ENCODE assay signal across 27 cellular contexts in the genomic region with DNA sequence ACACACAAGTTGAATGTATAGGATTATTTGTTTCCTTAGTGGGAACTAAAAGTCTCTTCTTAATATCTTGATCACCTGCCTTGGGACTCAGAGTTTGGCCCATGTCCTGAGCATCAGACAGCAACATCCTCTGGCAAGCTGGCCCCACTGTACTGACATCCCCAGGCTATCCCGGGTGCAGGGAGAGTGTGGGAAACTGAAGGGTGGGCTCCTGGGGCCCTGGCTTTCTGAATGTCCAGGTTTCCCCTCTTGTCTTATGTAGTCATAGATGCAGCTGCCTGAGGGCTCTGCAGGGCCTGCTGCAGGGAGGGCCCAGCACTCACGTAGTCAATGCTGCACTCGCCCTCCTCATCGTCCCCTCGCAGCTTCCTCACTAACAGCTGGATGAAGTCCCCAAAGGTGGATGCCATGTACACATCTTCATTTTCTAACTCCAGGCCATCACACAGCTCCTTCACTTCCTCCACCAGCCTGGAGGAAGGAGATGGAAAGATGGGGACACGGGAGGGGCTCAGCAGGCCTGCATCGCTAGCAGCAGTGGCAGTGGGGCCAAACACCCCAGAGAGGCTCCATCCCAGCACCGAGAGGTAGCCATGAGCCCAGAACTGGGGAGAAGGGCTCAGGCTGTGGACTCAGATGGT. TPM values are rescaled to one million over a fixed set of nuclear protein-coding genes. Genes with fewer than 3 reads are reported as not detected.
A peak's percentile ranks its signal among the peaks of the same experiment; 100 is the strongest.
DNase-seq lines count a peak whose midpoint lies in the region; ATAC-seq and TF ChIP-seq lines count a peak whose summit lies in the region.
"Had no signal": no experiment of that assay in that cellular context is flagged by ENCODE, and none has a peak within 500 bp of the region (broad histone marks: within the 10 kb centered on the region; RNA-seq: fewer than 3 reads in every experiment).

No MANE protein-coding gene starts in this region.

- H3K18ac ChIP-seq in trophoblast cell (ENCODE audit: low read length) = no peak overlapping the region

- no peak overlapping the region for H3K4ac ChIP-seq in trophoblast cell (ENCODE audit: low read depth, low read length)

- peaks cover 23% of the 10 kb centered on the region for H3K27me3 Mint-ChIP-seq in endodermal cell (ENCODE audit: insufficient read depth)

- H3K4me2 ChIP-seq in trophoblast cell (ENCODE audit: low read length) = no peak overlapping the region

- H2BK120ac ChIP-seq in trophoblast cell (ENCODE audit: insufficient read depth, low read length, poor library complexity) = no peak overlapping the region

- H3K9ac ChIP-seq in endodermal cell (ENCODE audit: extremely low read depth, low read length, poor library complexity, severe bottlenecking) (no peak overlapping the region), trophoblast cell (ENCODE audit: low read length) (peak overlapping the region; percentile 64)

- no peak overlapping the region for H3K27ac Mint-ChIP-seq in endodermal cell
- H3K27ac Mint-ChIP-seq: CD14-positive monocyte; stimulated activated naive CD8-positive, alpha-beta T cell treated with anti-CD3 and anti-CD28 coated beads, Interleukin-15, amount 100 ng/mL, for 72 hours had no signal

- H3K4me1 Mint-ChIP-seq in endodermal cell = no peaks in the 10 kb centered on the region
- H3K4me1 Mint-ChIP-seq: CD14-positive monocyte; stimulated activated naive CD8-positive, alpha-beta T cell treated with anti-CD3 and anti-CD28 coated beads, Interleukin-15, amount 100 ng/mL, for 72 hours had no signal

- no peak overlapping the region for H4K12ac ChIP-seq in trophoblast cell (ENCODE audit: low read depth, low read length)

- no peak overlapping the region for H3K27ac ChIP-seq in endodermal cell (ENCODE audit: low read depth, low read length)
- H3K27ac ChIP-seq in trophoblast cell (ENCODE audit: low read depth, low read length) = no peak overlapping the region
- no peak overlapping the region for H3K27ac ChIP-seq in upper lobe of right lung
- H3K27ac ChIP-seq: heart left ventricle, HL-60, upper lobe of left lung had no signal

- H3K14ac ChIP-seq in trophoblast cell (ENCODE audit: low read length) = no peak overlapping the region

- H3K9me3 Mint-ChIP-seq in endodermal cell = no peaks in the 10 kb centered on the region
- H3K9me3 Mint-ChIP-seq: stimulated activated naive CD8-positive, alpha-beta T cell treated with anti-CD3 and anti-CD28 coated beads, Interleukin-15, amount 100 ng/mL, for 72 hours had no signal

- peak; percentile 40 for DNase-seq in activated CD8-positive, alpha-beta memory T cell treated with anti-CD3 and anti-CD28 coated beads for 24 hours
- no peak for DNase-seq in activated CD8-positive, alpha-beta memory T cell treated with anti-CD3 and anti-CD28 coated beads, Interleukin-2, amount 50 U/mL, for 4 hours
- DNase-seq in endodermal cell (peak; percentile 17), trophoblast cell (no peak), upper lobe of right lung (peak; percentile 33), DMS53 (lab: John Stamatoyannopoulos, UW) (no peak), DMS 273 treated with DMSO at 0.1 percent for 48 hours (lab: John Stamatoyannopoulos, UW) (no peak)
- DNase-seq: 8988T; activated CD4-positive, alpha-beta T cell treated with anti-CD3 and anti-CD28 coated beads, Interleukin-2, amount 50 U/mL, for 48 hours; activated CD4-positive, CD25-positive, alpha-beta regulatory T cell; activated gamma-delta T cell treated with Interleukin-2 at 50 U/mL for 16 hours; activated T-cell treated with anti-CD3 and anti-CD28 coated beads for 4 hours; GOT3; kidney glomerular epithelial cell; NCI-H1436; NCI-H774; RPMI8226; T-helper 1 cell had no signal

- intact Hi-C loops in upper lobe of right lung (cut with DNase I) = no loop called here

- no peaks in the 10 kb centered on the region for H3K4me1 ChIP-seq in endodermal cell (ENCODE audit: control insufficient read depth, insufficient read depth, low read length)
- H3K4me1 ChIP-seq in trophoblast cell (ENCODE audit: control insufficient read depth in 1 of 2, insufficient read depth in 2 of 2, low read length in 2 of 2) = no peaks in the 10 kb centered on the region
- no peaks in the 10 kb centered on the region for H3K4me1 ChIP-seq in upper lobe of right lung

- H3K79me2 ChIP-seq in trophoblast cell (ENCODE audit: control insufficient read depth, insufficient read depth, low read length, poor library complexity) = no peaks in the 10 kb centered on the region

- no peak overlapping the region for H3K4me3 ChIP-seq in endodermal cell (ENCODE audit: low read length)
- no peak overlapping the region for H3K4me3 ChIP-seq in trophoblast cell (ENCODE audit: low read depth, low read length)
- H3K4me3 ChIP-seq in upper lobe of right lung = no peak overlapping the region
- H3K4me3 ChIP-seq: GM12878, heart left ventricle, upper lobe of left lung had no signal

- H3K36me3 ChIP-seq in endodermal cell (ENCODE audit: control insufficient read depth, insufficient read depth, low read length) (no peaks in the 10 kb centered on the region), trophoblast cell (ENCODE audit: control insufficient read depth in 1 of 2, insufficient read depth in 2 of 2, low read length in 2 of 2) (no peaks in the 10 kb centered on the region), upper lobe of right lung (no peaks in the 10 kb centered on the region)
- H3K36me3 ChIP-seq: upper lobe of left lung had no signal

- H2AK5ac ChIP-seq in trophoblast cell (ENCODE audit: low read length) = no peak overlapping the region

- no peak overlapping the region for H2AFZ ChIP-seq in trophoblast cell (ENCODE audit: insufficient read depth, low read length, poor library complexity)

- H3K23ac ChIP-seq in trophoblast cell (ENCODE audit: low read length) = peak overlapping the region; percentile 37

- H3K9me3 ChIP-seq in endodermal cell (ENCODE audit: control insufficient read depth, low read length) (no peaks in the 10 kb centered on the region), trophoblast cell (ENCODE audit: insufficient read depth, low read depth, low read length) (peaks cover 2% of the 10 kb centered on the region), upper lobe of right lung (no peaks in the 10 kb centered on the region)
- H3K9me3 ChIP-seq: heart left ventricle, upper lobe of left lung had no signal

- H4K8ac ChIP-seq in trophoblast cell (ENCODE audit: low read depth, low read length) = no peak overlapping the region

- no peak overlapping the region for H2BK12ac ChIP-seq in trophoblast cell (ENCODE audit: low read length)

- H3K79me1 ChIP-seq in trophoblast cell (ENCODE audit: low read length) = no peaks in the 10 kb centered on the region

- no peak for ATAC-seq in upper lobe of right lung
- ATAC-seq in HG03097 (IDR thresholded peaks at IDR 0.05; ENCODE audit: low FRiP score, unreplicated experiment) = no peak
- ATAC-seq: GM12878; heart left ventricle; stimulated activated naive CD8-positive, alpha-beta T cell treated with anti-CD3 and anti-CD28 coated beads, Interleukin-15, amount 100 ng/mL, for 72 hours had no signal

- H4K91ac ChIP-seq in trophoblast cell (ENCODE audit: low read depth, low read length) = no peak overlapping the region

- WGBS in endodermal cell (ENCODE audit: insufficient coverage in 1 of 2, insufficient read length in 1 of 2), 2 experiments = 95 to 100% methylated on average over 2 to 8 of the region's 8 CpGs
- WGBS in trophoblast cell (ENCODE audit: extremely low coverage, insufficient coverage, insufficient read length) = no CpG with 5 or more reads among the region's 8 CpGs

- no peak overlapping the region for H2BK5ac ChIP-seq in trophoblast cell (ENCODE audit: low read depth, low read length, poor library complexity)

- no peak overlapping the region for H3K4me3 Mint-ChIP-seq in endodermal cell
- H3K4me3 Mint-ChIP-seq: CD14-positive monocyte; stimulated activated naive CD8-positive, alpha-beta T cell treated with anti-CD3 and anti-CD28 coated beads, Interleukin-15, amount 100 ng/mL, for 72 hours had no signal

- H3K27me3 ChIP-seq in endodermal cell (ENCODE audit: control insufficient read depth, insufficient read depth, low read length, poor library complexity, severe bottlenecking) (peaks cover 8% of the 10 kb centered on the region), trophoblast cell (ENCODE audit: insufficient read depth, low read length) (no peaks in the 10 kb centered on the region), upper lobe of right lung (peaks cover 8% of the 10 kb centered on the region)
- H3K27me3 ChIP-seq: heart left ventricle, upper lobe of left lung had no signal

- TF ChIP-seq CTCF in endodermal cell (conservative IDR thresholded peaks at IDR 0.05) (no peak), upper lobe of right lung (IDR thresholded peaks at IDR 0.05) (no peak)

- H3K36me3 Mint-ChIP-seq in endodermal cell (ENCODE audit: low read depth) = no peaks in the 10 kb centered on the region
- H3K36me3 Mint-ChIP-seq: CD14-positive monocyte had no signal

RNA-seq across cellular contexts. Expression of a gene that starts 42.8 kb away (rescaled TPM):
- total RNA-seq in endodermal cell (1 to 10 TPM; 1.0 to 1.6 TPM), upper lobe of right lung (3.3 TPM)
- 1.6 TPM for polyA plus RNA-seq in endodermal cell (2013, experiment 1 of 2)
- 0.95 TPM for polyA plus RNA-seq in endodermal cell (2013, experiment 2 of 2)
- polyA plus RNA-seq in trophoblast cell (2013) = 0.10 and 0.12 TPM in 2 replicates
- total RNA-seq: lung microvascular endothelial cell had no signal
- polyA plus RNA-seq: CD14-positive monocyte, neural cell had no signal

RNA-seq across cellular contexts. Expression of a gene that starts 53.7 kb away (rescaled TPM):
- total RNA-seq in endodermal cell (10 to 100 TPM; 46.8 to 50.4 TPM), upper lobe of right lung (30.8 TPM)
- 48.2 TPM for polyA plus RNA-seq in endodermal cell (2013, experiment 1 of 2)
- polyA plus RNA-seq in endodermal cell (2013, experiment 2 of 2) = 42.7 TPM
- 26.0 and 27.7 TPM in 2 replicates for polyA plus RNA-seq in trophoblast cell (2013)

Comparison
In these comparisons a context has a peak if more than half of its experiments do, and no peak if none do; other contexts are left out.
1. DNase-seq: peak in activated CD8-positive, alpha-beta memory T cell treated with anti-CD3 and anti-CD28 coated beads for 24 hours (single experiment), endodermal cell (single experiment) and upper lobe of right lung (single experiment); none in activated CD8-positive, alpha-beta memory T cell treated with anti-CD3 and anti-CD28 coated beads, Interleukin-2, amount 50 U/mL, for 4 hours (single experiment), trophoblast cell (0 of 2), DMS53 (single experiment) and DMS 273 treated with DMSO at 0.1 percent for 48 hours (single experiment).